Comparison of ENCODE assay signal across 10 cellular contexts in the genomic region with DNA sequence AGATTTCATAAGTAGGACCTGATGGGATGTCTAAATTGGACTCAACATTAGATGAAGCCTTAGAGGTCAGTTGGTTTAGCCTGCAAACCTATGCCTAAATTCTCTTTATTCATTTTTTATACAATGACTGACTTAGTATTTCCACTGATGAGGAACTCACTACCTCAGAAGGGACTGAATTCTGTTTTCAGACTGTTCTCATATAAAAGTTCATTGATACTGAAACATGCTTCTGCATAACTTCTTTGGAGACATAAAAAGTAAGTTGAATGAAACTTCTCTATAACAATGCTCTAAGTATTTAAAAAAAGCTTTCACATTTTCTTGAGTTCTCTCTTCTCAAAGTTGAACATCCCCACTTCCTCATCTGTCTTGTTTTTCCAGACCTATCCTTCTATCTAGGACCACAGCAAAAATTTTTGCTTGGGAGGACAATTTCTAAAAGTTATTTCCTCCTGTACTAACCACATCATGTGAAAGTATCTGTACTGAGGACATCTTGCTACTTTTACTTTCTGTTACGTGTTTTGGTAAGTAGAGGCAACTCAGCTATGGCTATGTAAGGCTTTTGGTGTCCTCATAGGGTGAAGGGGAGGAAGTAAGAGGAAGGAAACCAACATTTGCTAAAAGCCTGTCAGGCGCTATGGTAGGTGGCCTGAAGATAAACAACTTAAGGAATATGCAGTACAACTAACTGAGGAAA.
DNase-seq lines count a peak whose midpoint lies in the region; ATAC-seq and TF ChIP-seq lines count a peak whose summit lies in the region.
"Had no signal": no experiment of that assay in that cellular context is flagged by ENCODE, and none has a peak within 500 bp of the region (broad histone marks: within the 10 kb centered on the region; RNA-seq: fewer than 3 reads in every experiment).

No MANE protein-coding gene starts in this region.

- H3K4me1 Mint-ChIP-seq in activated naive CD4-positive, alpha-beta T cell treated with anti-CD3 and anti-CD28 coated beads, Interleukin-2, amount 10 ng/mL, durations not matched to agents 7 days and 5 days, result peaks cover 22% of the 10 kb centered on the region
- peaks cover 39% of the 10 kb centered on the region for H3K4me1 Mint-ChIP-seq in activated naive CD8-positive, alpha-beta T cell treated with anti-CD3 and anti-CD28 coated beads for 36 hours
- no peaks in the 10 kb centered on the region for H3K4me1 Mint-ChIP-seq in WTC11

- peak overlapping the region; percentile 94 for H3K27ac Mint-ChIP-seq in activated naive CD4-positive, alpha-beta T cell treated with anti-CD3 and anti-CD28 coated beads, Interleukin-2, amount 10 ng/mL, durations not matched to agents 7 days and 5 days
- H3K27ac Mint-ChIP-seq in activated naive CD8-positive, alpha-beta T cell treated with anti-CD3 and anti-CD28 coated beads for 36 hours, result peak overlapping the region; percentile 92
- H3K27ac Mint-ChIP-seq in WTC11, result no peak overlapping the region

- ATAC-seq in HG03103 (IDR thresholded peaks at IDR 0.05; ENCODE audit: low read depth, unreplicated experiment) (peak; percentile 89), upper lobe of right lung (peak; percentile 89), WTC11 (no peak)

- no peak overlapping the region for H2AFZ ChIP-seq in SK-N-SH (ENCODE audit: low read depth)
- H2AFZ ChIP-seq: hepatocyte had no signal

- H3K9me3 ChIP-seq in upper lobe of right lung, result no peaks in the 10 kb centered on the region
- H3K9me3 ChIP-seq in SK-N-SH, result no peaks in the 10 kb centered on the region

- no peaks in the 10 kb centered on the region for H3K9me3 Mint-ChIP-seq in activated naive CD4-positive, alpha-beta T cell treated with anti-CD3 and anti-CD28 coated beads, Interleukin-2, amount 10 ng/mL, durations not matched to agents 7 days and 5 days
- H3K9me3 Mint-ChIP-seq in activated naive CD8-positive, alpha-beta T cell treated with anti-CD3 and anti-CD28 coated beads for 36 hours, result no peaks in the 10 kb centered on the region
- H3K9me3 Mint-ChIP-seq in WTC11, result no peaks in the 10 kb centered on the region

- CTCF ChIA-PET in activated naive CD4-positive, alpha-beta T cell treated with anti-CD3 and anti-CD28 coated beads, Interleukin-2, amount 10 ng/mL, durations not matched to agents 7 days and 5 days (lab: Charles Lee), result no interaction called here
- CTCF ChIA-PET in WTC11 (lab: Charles Lee), result interaction anchor here (1.0 kb wide), 1 partner anchor 8 kb away, joined by 3 read pairs; no protein-coding TSS in a partner anchor
- CTCF ChIA-PET in SK-N-SH (lab: Yijun Ruan, JAX), result no interaction called here

- no peak overlapping the region for H3K9ac ChIP-seq in SK-N-SH

- H3F3A ChIP-seq in SK-N-SH (replicated peaks; ENCODE audit: insufficient read depth), result peaks cover 10% of the 10 kb centered on the region

- H3K4me1 ChIP-seq in upper lobe of right lung (peaks cover 7% of the 10 kb centered on the region), SK-N-SH (ENCODE audit: control insufficient read depth in 1 of 2, insufficient read depth in 2 of 2, low read depth in 1 of 2, low read length in 1 of 2) (peaks cover 0 to 2% of the 10 kb centered on the region in 2 experiments; a peak in 1 of 4 replicates)

- H3K4me3 Mint-ChIP-seq in activated naive CD4-positive, alpha-beta T cell treated with anti-CD3 and anti-CD28 coated beads, Interleukin-2, amount 10 ng/mL, durations not matched to agents 7 days and 5 days, result peak overlapping the region; percentile 42
- peak overlapping the region; percentile 57 for H3K4me3 Mint-ChIP-seq in activated naive CD8-positive, alpha-beta T cell treated with anti-CD3 and anti-CD28 coated beads for 36 hours
- no peak overlapping the region for H3K4me3 Mint-ChIP-seq in WTC11

- DNase-seq in activated naive CD4-positive, alpha-beta T cell treated with anti-CD3 and anti-CD28 coated beads, Interleukin-2, amount 10 ng/mL, durations not matched to agents 7 days and 5 days, result peak; percentile 26
- no peak for DNase-seq in activated naive CD4-positive, alpha-beta T cell treated with Interleukin-2 at 50 U/mL for 16 hours
- DNase-seq in activated naive CD8-positive, alpha-beta T cell treated with anti-CD3 and anti-CD28 coated beads for 36 hours, result no peak
- no peak for DNase-seq in upper lobe of right lung
- DNase-seq in NCI-H2107 (lab: John Stamatoyannopoulos, UW), result no peak
- no peak for DNase-seq in WTC11 (ENCODE audit: low spot score)
- DNase-seq in SK-N-SH, result no peak

- H3K79me2 ChIP-seq in SK-N-SH (ENCODE audit: insufficient read depth), result no peaks in the 10 kb centered on the region
- H3K79me2 ChIP-seq: hepatocyte had no signal

- peaks cover 48% of the 10 kb centered on the region for H3K36me3 Mint-ChIP-seq in activated naive CD4-positive, alpha-beta T cell treated with anti-CD3 and anti-CD28 coated beads, Interleukin-2, amount 10 ng/mL, durations not matched to agents 7 days and 5 days
- peaks cover 24% of the 10 kb centered on the region for H3K36me3 Mint-ChIP-seq in activated naive CD8-positive, alpha-beta T cell treated with anti-CD3 and anti-CD28 coated beads for 36 hours
- H3K36me3 Mint-ChIP-seq in WTC11, result peaks cover 41% of the 10 kb centered on the region

- no peak overlapping the region for H3K27ac ChIP-seq in upper lobe of right lung
- H3K27ac ChIP-seq in SK-N-SH (ENCODE audit: low read depth in 2 of 2, low read length in 1 of 2), result no peak overlapping the region
- H3K27ac ChIP-seq: hepatocyte had no signal

- TF ChIP-seq CTCF in upper lobe of right lung (IDR thresholded peaks at IDR 0.05), result no peak
- TF ChIP-seq CTCF in WTC11 (IDR thresholded peaks at IDR 0.05), result no peak
- TF ChIP-seq CTCF in SK-N-SH (IDR thresholded peaks at IDR 0.05), result no peak

- TF ChIP-seq EP300 in SK-N-SH (IDR thresholded peaks at IDR 0.05; ENCODE audit: borderline replicate concordance in 1 of 2, low read depth in 1 of 2, low read length in 1 of 2), result no peak

- H3K9me2 ChIP-seq in SK-N-SH, result no peaks in the 10 kb centered on the region; the same call in 1 of the 2 replicates

- H3K4me3 ChIP-seq in upper lobe of right lung, result no peak overlapping the region
- no peak overlapping the region for H3K4me3 ChIP-seq in SK-N-SH (ENCODE audit: low read depth in 2 of 2, low read length in 1 of 2)
- H3K4me3 ChIP-seq: hepatocyte, smooth muscle cell had no signal

- intact Hi-C loops in upper lobe of right lung (cut with DNase I), result no loop called here

- H3K36me3 ChIP-seq in upper lobe of right lung, result peaks cover 62% of the 10 kb centered on the region
- H3K36me3 ChIP-seq in SK-N-SH (replicated peaks in 1 of 2; ENCODE audit: control insufficient read depth in 1 of 2, insufficient read depth in 2 of 2, low read length in 1 of 2), result peaks cover 81 to 93% of the 10 kb centered on the region in 2 experiments

- H3K27me3 ChIP-seq in upper lobe of right lung (no peaks in the 10 kb centered on the region), SK-N-SH (ENCODE audit: insufficient read depth) (no peaks in the 10 kb centered on the region)
- H3K27me3 ChIP-seq: hepatocyte had no signal

- 97% methylated on average over 2 of the region's 2 CpGs for WGBS in SK-N-SH (ENCODE audit: low lambda C conversion rate)

- TF ChIP-seq RAD21 in SK-N-SH (IDR thresholded peaks at IDR 0.05; ENCODE audit: low read length), result no peak

- H4K20me1 ChIP-seq in SK-N-SH (ENCODE audit: insufficient read depth), result no peaks in the 10 kb centered on the region

- POLR2A ChIA-PET in WTC11 (lab: Charles Lee) (no interaction called here), SK-N-SH (lab: Yijun Ruan, JAX) (no interaction called here)

- H3K27me3 Mint-ChIP-seq in activated naive CD4-positive, alpha-beta T cell treated with anti-CD3 and anti-CD28 coated beads, Interleukin-2, amount 10 ng/mL, durations not matched to agents 7 days and 5 days, result no peaks in the 10 kb centered on the region
- H3K27me3 Mint-ChIP-seq in activated naive CD8-positive, alpha-beta T cell treated with anti-CD3 and anti-CD28 coated beads for 36 hours, result no peaks in the 10 kb centered on the region
- H3K27me3 Mint-ChIP-seq in WTC11 (ENCODE audit: low read depth), result no peaks in the 10 kb centered on the region

- no peak overlapping the region for H3K4me2 ChIP-seq in SK-N-SH
- H3K4me2 ChIP-seq: hepatocyte, smooth muscle cell had no signal

TF ChIP-seq in WTC11, 78 proteins besides CTCF, POLR2A, EP300 and RAD21:
- TF ChIP-seq, protein P1, sequence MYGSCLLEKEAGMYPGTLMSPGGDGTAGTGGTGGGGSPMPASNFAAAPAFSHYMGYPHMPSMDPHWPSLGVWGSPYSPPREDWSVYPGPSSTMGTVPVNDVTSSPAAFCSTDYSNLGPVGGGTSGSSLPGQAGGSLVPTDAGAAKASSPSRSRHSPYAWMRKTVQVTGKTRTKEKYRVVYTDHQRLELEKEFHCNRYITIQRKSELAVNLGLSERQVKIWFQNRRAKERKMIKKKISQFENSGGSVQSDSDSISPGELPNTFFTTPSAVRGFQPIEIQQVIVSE (CRISPR knock-in tag; IDR thresholded peaks at IDR 0.05; ENCODE audit: borderline replicate concordance), result no peak
- no peak for TF ChIP-seq MYBL2 (CRISPR knock-in tag; IDR thresholded peaks at IDR 0.05)
- TF ChIP-seq ESRRA (CRISPR knock-in tag; IDR thresholded peaks at IDR 0.05; ENCODE audit: borderline replicate concordance), result no peak

TF ChIP-seq in SK-N-SH, 30 proteins besides CTCF, POLR2A, EP300 and RAD21 (continues in another document):
- TF ChIP-seq FOSL2 (IDR thresholded peaks at IDR 0.05; ENCODE audit: borderline replicate concordance, low read depth) (no peak), USF2 (IDR thresholded peaks at IDR 0.05; ENCODE audit: borderline replicate concordance, low read depth, low read length) (no peak), NRF1 (IDR thresholded peaks at IDR 0.05; ENCODE audit: low read depth, low read length) (no peak), MXI1 (IDR thresholded peaks at IDR 0.05; ENCODE audit: low read depth, low read length) (no peak), TCF12 (IDR thresholded peaks at IDR 0.05) (no peak)
- TF ChIP-seq, protein P2, sequence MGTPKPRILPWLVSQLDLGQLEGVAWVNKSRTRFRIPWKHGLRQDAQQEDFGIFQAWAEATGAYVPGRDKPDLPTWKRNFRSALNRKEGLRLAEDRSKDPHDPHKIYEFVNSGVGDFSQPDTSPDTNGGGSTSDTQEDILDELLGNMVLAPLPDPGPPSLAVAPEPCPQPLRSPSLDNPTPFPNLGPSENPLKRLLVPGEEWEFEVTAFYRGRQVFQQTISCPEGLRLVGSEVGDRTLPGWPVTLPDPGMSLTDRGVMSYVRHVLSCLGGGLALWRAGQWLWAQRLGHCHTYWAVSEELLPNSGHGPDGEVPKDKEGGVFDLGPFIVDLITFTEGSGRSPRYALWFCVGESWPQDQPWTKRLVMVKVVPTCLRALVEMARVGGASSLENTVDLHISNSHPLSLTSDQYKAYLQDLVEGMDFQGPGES (IDR thresholded peaks at IDR 0.05; ENCODE audit: low read depth, low read length), result no peak
